12 cellular contexts compared by ENCODE assay signal in genomic region chr18:3186678-3187658, GRCh38. TPM values are rescaled to one million over a fixed set of nuclear protein-coding genes. Genes with fewer than 3 reads are reported as not detected.
DNase-seq lines count a peak whose midpoint lies in the region; ATAC-seq, FAIRE-seq and TF ChIP-seq lines count a peak whose summit lies in the region.
"Had no signal": no experiment of that assay in that cellular context is flagged by ENCODE, and none has a peak within 500 bp of the region (broad histone marks: within the 10 kb centered on the region; RNA-seq: fewer than 3 reads in every experiment).

No MANE protein-coding gene starts in this region.

- no peak overlapping the region for H2BK120ac ChIP-seq in IMR-90 (ENCODE audit: low read depth, low read length)

- H3K27me3 Mint-ChIP-seq in WTC11 (ENCODE audit: low read depth) = no peaks in the 10 kb centered on the region

- H3K79me1 ChIP-seq in IMR-90 (ENCODE audit: low read depth in 1 of 2, low read length in 2 of 2) = no peaks in the 10 kb centered on the region

- no peak overlapping the region for H4K8ac ChIP-seq in IMR-90 (ENCODE audit: low read depth in 2 of 2, low read length in 2 of 2)

- no peaks in the 10 kb centered on the region for H3K4me1 Mint-ChIP-seq in WTC11

- H3K27ac Mint-ChIP-seq in WTC11 = no peak overlapping the region
- no peak overlapping the region for H3K27ac Mint-ChIP-seq in activated naive CD4-positive, alpha-beta T cell treated with anti-CD3 and anti-CD28 coated beads, Interleukin-2, amount 50 U/mL, for 72 hours

- H3K56ac ChIP-seq in IMR-90 (ENCODE audit: extremely low read depth, insufficient read depth, low read length) = no peak overlapping the region

- BruUV-seq in IMR-90 (replicated peaks; lab: Mats Ljungman, UMichigan) (no TSS peak), HepG2 (replicated peaks; lab: Mats Ljungman, UMichigan) (no TSS peak)

- H3K4me1 ChIP-seq in IMR-90 (ENCODE audit: control insufficient read depth, insufficient read depth, low read length) (no peaks in the 10 kb centered on the region), HepG2 (ENCODE audit: insufficient read depth, low read length) (peaks cover 27% of the 10 kb centered on the region)

- H4K5ac ChIP-seq in IMR-90 (ENCODE audit: low read depth, low read length) = no peak overlapping the region

- H2BK5ac ChIP-seq in IMR-90 (ENCODE audit: low read depth, low read length, poor library complexity, severe bottlenecking) = no peak overlapping the region

- FAIRE-seq in HepG2 (lab: Jason Lieb, UNC) = no peak

- H3K36me3 Mint-ChIP-seq in WTC11 = no peaks in the 10 kb centered on the region
- H3K36me3 Mint-ChIP-seq in activated naive CD4-positive, alpha-beta T cell treated with anti-CD3 and anti-CD28 coated beads, Interleukin-2, amount 50 U/mL, for 72 hours = no peaks in the 10 kb centered on the region

- TF ChIP-seq CTCF in IMR-90 (conservative IDR thresholded peaks at IDR 0.05; ENCODE audit: low read depth, low read length) = peak; percentile 5; the same call in 1 of the 2 replicates
- TF ChIP-seq CTCF in WTC11 (IDR thresholded peaks at IDR 0.05) = no peak
- no peak for TF ChIP-seq CTCF in HepG2 (CRISPR knock-in tag; IDR thresholded peaks at IDR 0.05)

- no peaks in the 10 kb centered on the region for H3K79me2 ChIP-seq in HepG2 (ENCODE audit: insufficient read depth, low read length)

- H3K4me3 ChIP-seq in IMR-90 (ENCODE audit: insufficient read depth, low read depth, low read length) = no peak overlapping the region
- no peak overlapping the region for H3K4me3 ChIP-seq in HepG2 (replicated peaks in 1 of 3; ENCODE audit: insufficient read depth in 1 of 3, low read depth in 2 of 3, low read length in 3 of 3)

- H3K9me1 ChIP-seq in IMR-90 (ENCODE audit: insufficient read depth, low read length) = no peaks in the 10 kb centered on the region

- no peak overlapping the region for H3K4ac ChIP-seq in IMR-90 (ENCODE audit: low read depth, low read length)

- ATAC-seq in IMR-90 (ENCODE audit: low read depth) (no peak), WTC11 (no peak), HepG2 (peak; percentile 64), HG02642 (IDR thresholded peaks at IDR 0.05; ENCODE audit: poor library complexity, unreplicated experiment) (no peak)
- no peak for ATAC-seq in activated naive CD4-positive, alpha-beta T cell treated with anti-CD3 and anti-CD28 coated beads, Interleukin-2, amount 50 U/mL, for 72 hours
- ATAC-seq: activated CD4-positive, CD25-positive, alpha-beta regulatory T cell treated with anti-CD3 and anti-CD28 coated beads, Interleukin-2, amount 50 U/mL, for 24 hours had no signal

- intact Hi-C loops in IMR-90 (cut with micrococcal nuclease) = no loop called here
- intact Hi-C loops in HepG2 (cut with micrococcal nuclease; ENCODE audit: unreplicated experiment) = loop anchor here (1.0 kb wide), 1 partner anchor 60 kb away; the partner anchor contains the start of gene MYL12A

- no peak overlapping the region for H4K91ac ChIP-seq in IMR-90 (ENCODE audit: insufficient read depth, low read depth, low read length)

- DNase-seq in DMS114 treated with DMSO at 0.1 percent for 48 hours (lab: John Stamatoyannopoulos, UW; ENCODE audit: unreplicated experiment) (peak; percentile 6), IMR-90 (no peak), WTC11 (ENCODE audit: low spot score) (no peak), HepG2 (ENCODE audit: low spot score) (peak; percentile 59), G401 (ENCODE audit: low spot score) (no peak), NCI-H2227 (lab: John Stamatoyannopoulos, UW; ENCODE audit: unreplicated experiment) (no peak)
- no peak for DNase-seq in activated naive CD4-positive, alpha-beta T cell treated with anti-CD3 and anti-CD28 coated beads, Interleukin-2, amount 50 U/mL, for 72 hours (ENCODE audit: low spot score in 2 of 2)
- DNase-seq: NCI-H2171 had no signal

- H3K4me2 ChIP-seq in IMR-90 (ENCODE audit: low read depth, low read length) (no peak overlapping the region), HepG2 (ENCODE audit: low read depth, low read length) (no peak overlapping the region)

- H3K23ac ChIP-seq in IMR-90 (ENCODE audit: low read depth, low read length) = no peak overlapping the region

- CTCF ChIA-PET in IMR-90 (lab: Yijun Ruan, JAX) = interaction anchor here (0.6 kb wide), 1 partner anchor 180 kb away, joined by 4 read pairs; no protein-coding TSS in a partner anchor
- CTCF ChIA-PET in WTC11 (lab: Charles Lee) = no interaction called here
- CTCF ChIA-PET in HepG2 (lab: Yijun Ruan, JAX; ENCODE audit: low intra/inter-chr PET ratio, low total read pairs) = interaction anchor here (1.4 to 1.7 kb wide), 2 partner anchors 52 to 59 kb away, joined by 5 to 7 read pairs; no protein-coding TSS in a partner anchor

- H2AFZ ChIP-seq in IMR-90 (replicated peaks; ENCODE audit: low read length, poor library complexity) (no peak overlapping the region), HepG2 (ENCODE audit: low read length) (no peak overlapping the region)

- no peak overlapping the region for H3K18ac ChIP-seq in IMR-90 (ENCODE audit: low read depth, low read length)

- no peaks in the 10 kb centered on the region for H3K9me3 ChIP-seq in IMR-90 (ENCODE audit: control insufficient read depth, insufficient read depth, low read length)
- H3K9me3 ChIP-seq in HepG2 (ENCODE audit: low read length) = no peaks in the 10 kb centered on the region

- no peak overlapping the region for H2AK5ac ChIP-seq in IMR-90 (ENCODE audit: low read depth, low read length)

- TF ChIP-seq EP300 in HepG2 (IDR thresholded peaks at IDR 0.05; ENCODE audit: low read depth in 2 of 2, low read length in 2 of 2) = no peak
- TF ChIP-seq EP300 in HepG2 (CRISPR knock-in tag; IDR thresholded peaks at IDR 0.05; ENCODE audit: borderline replicate concordance) = no peak

- no CpG with 5 or more reads among the region's 8 CpGs for WGBS in IMR-90 (ENCODE audit: extremely low coverage in 2 of 2, insufficient read length in 1 of 2), 2 experiments
- WGBS in HepG2 (ENCODE audit: low lambda C conversion rate) = 59% methylated on average over 8 of the region's 8 CpGs

- TF ChIP-seq POLR2A in IMR-90 (IDR thresholded peaks at IDR 0.05; ENCODE audit: low read depth, low read length) = no peak
- no peak for TF ChIP-seq POLR2A in HepG2 (IDR thresholded peaks at IDR 0.05; ENCODE audit: insufficient read depth in 1 of 2, low read depth in 2 of 2, low read length in 2 of 2)

- H3K27ac ChIP-seq in IMR-90 (ENCODE audit: insufficient read depth, low read length) (no peak overlapping the region), HepG2 (ENCODE audit: extremely low read length, insufficient read depth, low read length) (no peak overlapping the region)

- no peaks in the 10 kb centered on the region for H3K36me3 ChIP-seq in IMR-90 (ENCODE audit: control insufficient read depth, insufficient read depth, low read length)
- no peaks in the 10 kb centered on the region; a peak in 1 of 5 replicates for H3K36me3 ChIP-seq in HepG2 (replicated peaks in 1 of 2; ENCODE audit: control insufficient read depth in 1 of 2, insufficient read depth in 2 of 2, low read length in 2 of 2)

- no peak overlapping the region for H3K14ac ChIP-seq in IMR-90 (replicated peaks; ENCODE audit: low read depth, low read length)

- H4K20me1 ChIP-seq in IMR-90 (ENCODE audit: insufficient read depth, low read length) (no peaks in the 10 kb centered on the region), HepG2 (ENCODE audit: insufficient read depth, low read length) (no peaks in the 10 kb centered on the region)

- POLR2A ChIA-PET in IMR-90 (lab: Charles Lee; ENCODE audit: unreplicated experiment) (interaction anchor here (0.6 kb wide), 1 partner anchor 282 kb away, joined by 21 read pairs; no protein-coding TSS in a partner anchor), WTC11 (lab: Charles Lee) (interaction anchor here (0.7 kb wide), 1 partner anchor 100 kb away, joined by 3 read pairs; no protein-coding TSS in a partner anchor), HepG2 (lab: Yijun Ruan, JAX) (interaction anchor here (0.6 to 1.1 kb wide), 3 partner anchors 31 to 59 kb away, joined by 3 to 6 read pairs (median 3); no protein-coding TSS in a partner anchor)

- H3K9me3 Mint-ChIP-seq in WTC11 = no peaks in the 10 kb centered on the region
- no peaks in the 10 kb centered on the region for H3K9me3 Mint-ChIP-seq in activated naive CD4-positive, alpha-beta T cell treated with anti-CD3 and anti-CD28 coated beads, Interleukin-2, amount 50 U/mL, for 72 hours

- H3K27me3 ChIP-seq in IMR-90 (ENCODE audit: control insufficient read depth, insufficient read depth, low read length) (peaks cover 2% of the 10 kb centered on the region; the same call in 1 of the 2 replicates), HepG2 (ENCODE audit: control insufficient read depth in 1 of 2, insufficient read depth in 2 of 2, low read length in 2 of 2) (no peaks in the 10 kb centered on the region)

- H2BK20ac ChIP-seq in IMR-90 (ENCODE audit: low read depth, low read length) = no peak overlapping the region

- H2BK15ac ChIP-seq in IMR-90 (ENCODE audit: low read depth, low read length) = no peak overlapping the region

- H3K4me3 Mint-ChIP-seq in WTC11 = no peak overlapping the region

- in situ Hi-C loops in IMR-90 (cut with MboI; ENCODE audit: low sequenced_read_pairs) = no loop called here
- in situ Hi-C loops in HepG2 (cut with HindIII; ENCODE audit: extremely low pct_ligation_motif_present, low pct_unique_long_range_greater_than_20kb) = no loop called here
- in situ Hi-C loops in G401 (cut with HindIII; ENCODE audit: low sequenced_read_pairs) = no loop called here

- no peak overlapping the region for H2AK9ac ChIP-seq in IMR-90 (replicated peaks; ENCODE audit: low read depth, low read length, poor library complexity)

- dilution Hi-C loops in IMR-90 (cut with HindIII; ENCODE audit: low sequenced_read_pairs, unreplicated experiment) = no loop called here

- no peak for TF ChIP-seq RAD21 in IMR-90 (IDR thresholded peaks at IDR 0.05; ENCODE audit: low read length)
- no peak for TF ChIP-seq RAD21 in HepG2 (CRISPR knock-in tag; IDR thresholded peaks at IDR 0.05)

- H3K9ac ChIP-seq in IMR-90 (ENCODE audit: low read depth, low read length) (no peak overlapping the region), HepG2 (ENCODE audit: insufficient read depth, low read depth, low read length) (no peak overlapping the region)

RNA-seq across cellular contexts. Expression of gene MYOM1, which starts 32.8 kb away (rescaled TPM):
- total RNA-seq in IMR-90 (2012; rRNA removed) = under 0.01 TPM in 2 replicates
- polyA plus RNA-seq in IMR-90 (2012; rRNA removed) = 0.04 and 0.10 TPM in 2 replicates
- polyA plus RNA-seq in IMR-90 (2012; cell fraction: cytosol; rRNA removed) = 0.01 TPM in 1 of 2 replicates, not detected in the other
- polyA plus RNA-seq in IMR-90 (2012; cell fraction: nucleus; rRNA removed; ENCODE audit: low replicate concordance) = 0.02 TPM in 2 replicates
- total RNA-seq in WTC11 (2021) = 0.35 to 0.64 TPM (median 0.53 TPM) in 3 replicates
- 0.46 and 1.0 TPM in 2 replicates for total RNA-seq in HepG2 (2016; rRNA removed; fragmentation: Illumina TruSeq; extraction: Trizol)
- 0.35 and 1.3 TPM in 2 replicates for total RNA-seq in HepG2 (2016; cell fraction: cytosol; rRNA removed; fragmentation: Illumina TruSeq; extraction: Trizol; ENCODE audit: low read depth)
- 0.97 and 0.98 TPM in 2 replicates for total RNA-seq in HepG2 (2016; cell fraction: insoluble cytoplasmic fraction; rRNA removed; fragmentation: Illumina TruSeq; extraction: Trizol)
- total RNA-seq in HepG2 (2016; cell fraction: membrane; rRNA removed; fragmentation: Illumina TruSeq; extraction: Trizol) = 0.49 and 0.76 TPM in 2 replicates
- 0.47 and 1.3 TPM in 2 replicates for total RNA-seq in HepG2 (2016; cell fraction: nucleus; rRNA removed; fragmentation: Illumina TruSeq; extraction: Trizol)
- 0.98 and 1.6 TPM in 2 replicates for polyA plus RNA-seq in HepG2 (2011; rRNA removed)
- polyA plus RNA-seq in HepG2 (2011; cell fraction: cytosol; rRNA removed) = 1.0 and 1.4 TPM in 2 replicates
- polyA plus RNA-seq in HepG2 (2011; cell fraction: nucleus; rRNA removed) = 3.6 and 4.1 TPM in 2 replicates
- 2.6 and 3.3 TPM in 2 replicates for polyA plus RNA-seq in HepG2 (2012)
- polyA plus RNA-seq in HepG2 (2016; cell fraction: cytosol; fragmentation: Illumina TruSeq; extraction: Trizol; ENCODE audit: low read depth) = 0.16 and 0.17 TPM in 2 replicates
- polyA plus RNA-seq in HepG2 (2016; cell fraction: insoluble cytoplasmic fraction; fragmentation: Illumina TruSeq; extraction: Trizol; ENCODE audit: low read depth) = 0.60 and 0.63 TPM in 2 replicates
- polyA plus RNA-seq in HepG2 (2016; cell fraction: membrane; fragmentation: Illumina TruSeq; extraction: Trizol; ENCODE audit: low read depth) = 0.25 and 0.37 TPM in 2 replicates
- polyA plus RNA-seq in HepG2 (2016; cell fraction: nucleus; fragmentation: Illumina TruSeq; extraction: Trizol; ENCODE audit: insufficient read depth, low read depth) = 1.1 and 1.2 TPM in 2 replicates
- 0.75 and 0.82 TPM in 2 replicates for polyA minus RNA-seq in HepG2 (2011; rRNA and poly(A)+ RNA removed; ENCODE audit: low replicate concordance)
- 0.89 and 0.97 TPM in 2 replicates for polyA minus RNA-seq in HepG2 (2011; cell fraction: cytosol; rRNA and poly(A)+ RNA removed)
- 2.8 and 4.2 TPM in 2 replicates for polyA minus RNA-seq in HepG2 (2011; cell fraction: nucleus; rRNA and poly(A)+ RNA removed)
- 0.06 and 0.17 TPM in 2 replicates for total RNA-seq in G401 (2014; rRNA removed; shearing (Covaris generic))
- total RNA-seq in activated naive CD4-positive, alpha-beta T cell treated with anti-CD3 and anti-CD28 coated beads, Interleukin-2, amount 50 U/mL, for 72 hours = 1 to 10 TPM; 1.8 to 1.9 TPM
- total RNA-seq: Daoy, RPMI7951 had no signal

Comparison
In these comparisons a context has a peak if more than half of its experiments do, and no peak if none do; other contexts are left out.
1. DNase-seq: peak in DMS114 treated with DMSO at 0.1 percent for 48 hours (single experiment) and HepG2 (single experiment); none in IMR-90 (single experiment), WTC11 (single experiment), G401 (single experiment), NCI-H2227 (single experiment) and activated naive CD4-positive, alpha-beta T cell treated with anti-CD3 and anti-CD28 coated beads, Interleukin-2, amount 50 U/mL, for 72 hours (0 of 2).